2 cellular contexts compared by ENCODE assay signal in genomic region chr7:128867241-128867640, GRCh38.
TF ChIP-seq lines count a peak whose summit lies in the region.

No MANE protein-coding gene starts in this region.

TF ChIP-seq in HCT116, 20 proteins besides CTCF, POLR2A, EP300 and RAD21:
- TF ChIP-seq CEBPB (IDR thresholded peaks at IDR 0.05; ENCODE audit: low read depth) (no peak), ATF3 (IDR thresholded peaks at IDR 0.05) (no peak), ZFX (IDR thresholded peaks at IDR 0.05) (no peak), POLR2AphosphoS5 (IDR thresholded peaks at IDR 0.05; ENCODE audit: low read depth, low read length) (0 out of 2 replicates have a peak, but pooled peaks have one; percentile 9), JUND (IDR thresholded peaks at IDR 0.05) (no peak), SIN3A (IDR thresholded peaks at IDR 0.05; ENCODE audit: low read depth) (no peak), FOSL1 (IDR thresholded peaks at IDR 0.05; ENCODE audit: low read depth) (no peak)

TF ChIP-seq in K562, 482 proteins besides CTCF, POLR2A, EP300 and RAD21:
- TF ChIP-seq KDM1A (IDR thresholded peaks at IDR 0.05): no peak
- no peak for TF ChIP-seq NR1H2 (CRISPR knock-in tag; IDR thresholded peaks at IDR 0.05)
- no peak for TF ChIP-seq CEBPG (CRISPR knock-in tag; IDR thresholded peaks at IDR 0.05)
- TF ChIP-seq CEBPG (tag; conservative IDR thresholded peaks at IDR 0.05 in 1 of 2, IDR thresholded peaks at IDR 0.05 in 1 of 2): no peak
- TF ChIP-seq SOX6 (IDR thresholded peaks at IDR 0.05): no peak
- TF ChIP-seq MNT (conservative IDR thresholded peaks at IDR 0.05): no peak
- TF ChIP-seq SIN3B (IDR thresholded peaks at IDR 0.05; ENCODE audit: low read depth): no peak
- no peak for TF ChIP-seq NFIX (CRISPR knock-in tag; IDR thresholded peaks at IDR 0.05; ENCODE audit: low read depth)
- no peak for TF ChIP-seq MYNN (IDR thresholded peaks at IDR 0.05)
- TF ChIP-seq MYNN (CRISPR knock-in tag; IDR thresholded peaks at IDR 0.05): no peak
- TF ChIP-seq SAFB (IDR thresholded peaks at IDR 0.05; ENCODE audit: borderline replicate concordance, low read depth, low read length): no peak
- TF ChIP-seq FOXA3 (CRISPR knock-in tag; conservative IDR thresholded peaks at IDR 0.05 in 1 of 2, IDR thresholded peaks at IDR 0.05 in 1 of 2): no peak
- no peak for TF ChIP-seq CHAMP1 (IDR thresholded peaks at IDR 0.05)
- TF ChIP-seq FOXK1 (CRISPR knock-in tag; IDR thresholded peaks at IDR 0.05; ENCODE audit: borderline replicate concordance): no peak
- no peak for TF ChIP-seq FOXK2 (conservative IDR thresholded peaks at IDR 0.05 in 1 of 2, IDR thresholded peaks at IDR 0.05 in 1 of 2; ENCODE audit: low read depth in 2 of 2)
- no peak for TF ChIP-seq THAP12 (CRISPR knock-in tag; IDR thresholded peaks at IDR 0.05)
- TF ChIP-seq ARID2 (IDR thresholded peaks at IDR 0.05): no peak
